ENCODE assay signal across 13 cellular contexts in the genomic region with DNA sequence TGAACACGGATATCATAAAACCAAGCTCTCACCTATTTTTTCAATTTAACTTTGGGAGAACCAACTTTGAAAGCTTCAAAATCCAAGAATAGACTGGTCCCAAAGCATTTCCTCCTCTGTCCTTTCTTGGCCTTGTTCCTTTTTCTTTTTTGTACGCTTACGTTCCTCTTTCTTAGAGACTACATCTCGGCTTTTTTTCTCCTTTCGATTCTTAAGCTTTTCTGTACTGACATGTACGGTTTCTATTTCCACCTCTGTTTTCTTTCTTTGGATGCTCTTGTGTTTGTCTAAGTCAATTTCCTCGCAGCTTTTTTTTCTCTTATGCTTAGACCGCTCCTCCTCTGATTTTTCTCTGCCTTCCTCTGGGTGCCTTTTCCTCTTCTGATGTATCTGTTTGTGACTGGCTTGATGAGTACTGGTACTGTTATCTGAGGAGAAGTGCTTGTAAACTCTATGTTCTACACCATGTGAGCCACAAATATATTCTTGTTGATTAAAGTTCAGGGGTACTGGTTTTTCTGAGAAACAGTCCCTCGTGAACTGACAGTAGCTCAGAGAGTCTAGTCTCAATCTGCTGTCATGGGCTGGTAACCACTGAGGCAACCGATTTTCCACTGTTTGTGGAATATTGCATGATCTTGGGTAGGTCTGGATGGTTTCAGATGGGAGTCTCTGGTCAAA. TPM values are rescaled to one million over a fixed set of nuclear protein-coding genes. Genes with fewer than 3 reads are reported as not detected.
A peak's percentile ranks its signal among the peaks of the same experiment; 100 is the strongest.
DNase-seq lines count a peak whose midpoint lies in the region; ATAC-seq and TF ChIP-seq lines count a peak whose summit lies in the region.
"Had no signal": no experiment of that assay in that cellular context is flagged by ENCODE, and none has a peak within 500 bp of the region (broad histone marks: within the 10 kb centered on the region; RNA-seq: fewer than 3 reads in every experiment).

No MANE protein-coding gene starts in this region.

- CTCF ChIA-PET in activated CD4-positive, alpha-beta T cell treated with anti-CD3 and anti-CD28 coated beads for 36 hours (lab: Charles Lee), result interaction anchor here (0.8 to 1.2 kb wide), 3 partner anchors 8 to 131 kb away, joined by 3 to 7 read pairs (median 3); no protein-coding TSS in a partner anchor
- CTCF ChIA-PET in activated B cell treated with CpG ODN at 0.5 μM for 24 hours (lab: Charles Lee), result interaction anchor here (0.7 to 0.8 kb wide), 2 partner anchors 29 to 33 kb away, joined by 3 read pairs; no protein-coding TSS in a partner anchor

- peaks cover 28% of the 10 kb centered on the region for H3K36me3 Mint-ChIP-seq in activated CD4-positive, alpha-beta T cell treated with anti-CD3 and anti-CD28 coated beads for 36 hours (ENCODE audit: low read depth)
- H3K36me3 Mint-ChIP-seq in activated B cell treated with CpG ODN at 0.5 μM for 24 hours (ENCODE audit: low read depth), result peaks cover 42% of the 10 kb centered on the region

- H3K27me3 Mint-ChIP-seq in activated CD4-positive, alpha-beta T cell treated with anti-CD3 and anti-CD28 coated beads for 36 hours, result no peaks in the 10 kb centered on the region
- no peaks in the 10 kb centered on the region for H3K27me3 Mint-ChIP-seq in activated B cell treated with CpG ODN at 0.5 μM for 24 hours

- H3K27ac Mint-ChIP-seq in activated CD4-positive, alpha-beta T cell treated with anti-CD3 and anti-CD28 coated beads for 36 hours, result peak overlapping the region; percentile 22
- peak overlapping the region; percentile 85 for H3K27ac Mint-ChIP-seq in activated B cell treated with CpG ODN at 0.5 μM for 24 hours

- no peak for TF ChIP-seq CTCF in activated B cell treated with CpG ODN at 0.5 μM for 24 hours (IDR thresholded peaks at IDR 0.05)
- no peak for TF ChIP-seq CTCF in neutrophil (IDR thresholded peaks at IDR 0.05)

- H3K36me3 ChIP-seq in neutrophil, result peaks cover 44% of the 10 kb centered on the region
- H3K36me3 ChIP-seq: HAP-1 had no signal

- H3K4me3 Mint-ChIP-seq in activated CD4-positive, alpha-beta T cell treated with anti-CD3 and anti-CD28 coated beads for 36 hours, result peak overlapping the region; percentile 4
- peak overlapping the region; percentile 73 for H3K4me3 Mint-ChIP-seq in activated B cell treated with CpG ODN at 0.5 μM for 24 hours

- intact Hi-C loops in activated CD4-positive, alpha-beta T cell treated with anti-CD3 and anti-CD28 coated beads for 36 hours (cut with DNase I, micrococcal nuclease), result no loop called here
- intact Hi-C loops in activated B cell treated with CpG ODN at 0.5 μM for 24 hours (cut with micrococcal nuclease), result loop anchor here (1.0 to 2.0 kb wide), 2 partner anchors 12 to 19 kb away; partner anchors contain the start of gene RNU2-63P

- no peaks in the 10 kb centered on the region for H3K9me3 ChIP-seq in neutrophil
- H3K9me3 ChIP-seq: A549, HAP-1 had no signal

- H3K27me3 ChIP-seq in neutrophil, result no peaks in the 10 kb centered on the region

- peak overlapping the region; percentile 75 for H3K27ac ChIP-seq in neutrophil
- H3K27ac ChIP-seq: A549, VCaP had no signal

- peaks cover 10 to 19% of the 10 kb centered on the region in 2 experiments for H3K4me1 ChIP-seq in neutrophil (ENCODE audit: control insufficient read depth in 1 of 2, insufficient read depth in 1 of 2, low read depth in 1 of 2, low read length in 1 of 2)
- H3K4me1 ChIP-seq: A549 had no signal

- peak overlapping the region; percentile 8 to 20 for H3K4me3 ChIP-seq in neutrophil (ENCODE audit: low read depth in 1 of 2, low read length in 1 of 2)
- H3K4me3 ChIP-seq: A549, HAP-1 had no signal

- POLR2A ChIA-PET in activated CD4-positive, alpha-beta T cell treated with anti-CD3 and anti-CD28 coated beads for 36 hours (lab: Charles Lee), result interaction anchor here (2.2 kb wide), 1 partner anchor 12 kb away, joined by 9 read pairs; the partner anchor contains the start of gene RNU2-63P
- POLR2A ChIA-PET in activated B cell treated with CpG ODN at 0.5 μM for 24 hours (lab: Charles Lee), result interaction anchor here (2.4 kb wide), 1 partner anchor 12 kb away, joined by 42 read pairs; the partner anchor contains the start of gene RNU2-63P

- no peaks in the 10 kb centered on the region for H3K9me3 Mint-ChIP-seq in activated CD4-positive, alpha-beta T cell treated with anti-CD3 and anti-CD28 coated beads for 36 hours (ENCODE audit: low read depth)
- no peaks in the 10 kb centered on the region for H3K9me3 Mint-ChIP-seq in activated B cell treated with CpG ODN at 0.5 μM for 24 hours

- no peak for ATAC-seq in activated CD4-positive, alpha-beta T cell treated with anti-CD3 and anti-CD28 coated beads for 36 hours
- peak; percentile 42 for ATAC-seq in HG03097 (IDR thresholded peaks at IDR 0.05; ENCODE audit: low FRiP score, unreplicated experiment)
- ATAC-seq in activated B cell treated with CpG ODN at 0.5 μM for 24 hours (ENCODE audit: low read depth), result peak; percentile 52
- no peak for ATAC-seq in HG03175 (IDR thresholded peaks at IDR 0.05; ENCODE audit: unreplicated experiment)
- ATAC-seq in GM18870 (IDR thresholded peaks at IDR 0.05; ENCODE audit: unreplicated experiment), result no peak
- ATAC-seq: A549 had no signal

- H3K4me1 Mint-ChIP-seq in activated CD4-positive, alpha-beta T cell treated with anti-CD3 and anti-CD28 coated beads for 36 hours, result peaks cover 5% of the 10 kb centered on the region
- H3K4me1 Mint-ChIP-seq in activated B cell treated with CpG ODN at 0.5 μM for 24 hours, result peaks cover 21% of the 10 kb centered on the region

- DNase-seq in activated CD4-positive, alpha-beta T cell treated with anti-CD3 and anti-CD28 coated beads for 36 hours, result no peak
- no peak for DNase-seq in activated CD4-positive, alpha-beta T cell treated with anti-CD3 and anti-CD28 coated beads, Interleukin-2, amount 50 U/mL, for 1 hour
- DNase-seq in activated B cell treated with CpG ODN at 0.5 μM for 24 hours, result no peak
- DNase-seq in NCI-H1048 (lab: John Stamatoyannopoulos, UW), result no peak
- DNase-seq: NCI-H1417 treated with DMSO at 0.1 percent for 48 hours; stimulated activated CD4-positive, alpha-beta T cell treated with anti-CD3 and anti-CD28 coated beads, Interleukin-15, amount 100 ng/mL, for 24 hours had no signal

RNA-seq across cellular contexts. Expression of gene RNU2-63P, which starts 11.5 kb away (rescaled TPM):
- 1 to 10 TPM; 1.7 to 8.5 TPM for total RNA-seq in activated CD4-positive, alpha-beta T cell treated with anti-CD3 and anti-CD28 coated beads for 36 hours
- total RNA-seq in activated B cell treated with CpG ODN at 0.5 μM for 24 hours, result 9.7 and 19.5 TPM in 2 replicates

RNA-seq across cellular contexts. Expression of gene KRCC1, which starts 27.7 kb away (rescaled TPM):
- 10 to 100 TPM; 11.5 to 12.9 TPM for total RNA-seq in activated CD4-positive, alpha-beta T cell treated with anti-CD3 and anti-CD28 coated beads for 36 hours
- 19.0 and 20.8 TPM in 2 replicates for total RNA-seq in activated B cell treated with CpG ODN at 0.5 μM for 24 hours

RNA-seq across cellular contexts. Expression of gene SMYD1, which starts 39.8 kb away (rescaled TPM):
- not detected for total RNA-seq in activated CD4-positive, alpha-beta T cell treated with anti-CD3 and anti-CD28 coated beads for 36 hours
- not detected in 2 replicates for total RNA-seq in activated B cell treated with CpG ODN at 0.5 μM for 24 hours

Comparison
In these comparisons a context has a peak if more than half of its experiments do, and no peak if none do; other contexts are left out.
1. ATAC-seq: peak in HG03097 (single experiment) and activated B cell treated with CpG ODN at 0.5 μM for 24 hours (single experiment); none in activated CD4-positive, alpha-beta T cell treated with anti-CD3 and anti-CD28 coated beads for 36 hours (single experiment), HG03175 (single experiment) and GM18870 (single experiment).